In genomic region chr20:64184795-64185194, GRCh38 we compare ENCODE assay signal across 2 cellular contexts.
TF ChIP-seq lines count a peak whose summit lies in the region.

No MANE protein-coding gene starts in this region.

TF ChIP-seq in HepG2, 621 proteins besides CTCF, POLR2A, EP300 and RAD21:
- TF ChIP-seq BHLHE40 (IDR thresholded peaks at IDR 0.05; ENCODE audit: low read length) (peak; percentile 55; the same call in 1 of the 2 replicates), FOXO4 (CRISPR knock-in tag; conservative IDR thresholded peaks at IDR 0.05) (no peak)
TF ChIP-seq in HepG2: peak in this region for 1.

TF ChIP-seq in IMR-90, 13 proteins besides CTCF, POLR2A, EP300 and RAD21:
- no peak for TF ChIP-seq RCOR1 (IDR thresholded peaks at IDR 0.05; ENCODE audit: insufficient replicate concordance, low read length)
- TF ChIP-seq MAFK (IDR thresholded peaks at IDR 0.05; ENCODE audit: low read depth, low read length), result no peak
- no peak for TF ChIP-seq MAZ (IDR thresholded peaks at IDR 0.05; ENCODE audit: borderline replicate concordance, low read depth, low read length)
- no peak for TF ChIP-seq ELK1 (IDR thresholded peaks at IDR 0.05; ENCODE audit: borderline replicate concordance, low read depth, low read length)
- no peak for TF ChIP-seq USF2 (IDR thresholded peaks at IDR 0.05; ENCODE audit: low read depth, low read length)
- TF ChIP-seq SMC3 (IDR thresholded peaks at IDR 0.05; ENCODE audit: low read depth, low read length), result no peak
- no peak for TF ChIP-seq RFX5 (IDR thresholded peaks at IDR 0.05; ENCODE audit: low read depth, low read length)
